Comparison of ENCODE assay signal across 1 cellular context in genomic region chr17:48577330-48577945, GRCh38.
TF ChIP-seq lines count a peak whose summit lies in the region.

No MANE protein-coding gene starts in this region.

TF ChIP-seq in HCT116, 20 proteins besides CTCF, POLR2A, EP300 and RAD21 (continued from another document):
- TF ChIP-seq ZBTB33 (IDR thresholded peaks at IDR 0.05; ENCODE audit: extremely low read depth, insufficient replicate concordance, low read length) (no peak), ATF3 (IDR thresholded peaks at IDR 0.05) (no peak), POLR2AphosphoS5 (IDR thresholded peaks at IDR 0.05; ENCODE audit: low read depth, low read length) (no peak), EZH2 (IDR thresholded peaks at IDR 0.05) (no peak), EZH2phosphoT487 (IDR thresholded peaks at IDR 0.05; ENCODE audit: borderline replicate concordance) (no peak), ZNF274 (IDR thresholded peaks at IDR 0.05; ENCODE audit: low read depth, low read length) (no peak), SIN3A (IDR thresholded peaks at IDR 0.05; ENCODE audit: low read depth) (no peak), MAX (IDR thresholded peaks at IDR 0.05) (no peak)
